Comparison of ENCODE assay signal across 13 cellular contexts in genomic region chr16:16120044-16120381, GRCh38.
DNase-seq lines count a peak whose midpoint lies in the region; ATAC-seq and TF ChIP-seq lines count a peak whose summit lies in the region.
"Had no signal": no experiment of that assay in that cellular context is flagged by ENCODE, and none has a peak within 500 bp of the region (broad histone marks: within the 10 kb centered on the region; RNA-seq: fewer than 3 reads in every experiment).

No MANE protein-coding gene starts in this region.

- peaks cover 15% of the 10 kb centered on the region for H3K9me3 Mint-ChIP-seq in activated T-cell treated with anti-CD3 and anti-CD28 coated beads, Interleukin-2, amount 50 U/mL, for 24 hours
- peaks cover 5 to 13% of the 10 kb centered on the region in 2 donors for H3K9me3 Mint-ChIP-seq in stimulated activated naive B cell treated with anti-CD40 and anti-IgM and Interleukin-4, amounts not matched to agents 10 μg/mL and 1 μg/mL and 100 μg/mL, for 72 hours

- H3K4me1 Mint-ChIP-seq in activated T-cell treated with anti-CD3 and anti-CD28 coated beads, Interleukin-2, amount 50 U/mL, for 24 hours (ENCODE audit: low read depth) = no peaks in the 10 kb centered on the region
- H3K4me1 Mint-ChIP-seq in stimulated activated naive B cell treated with anti-CD40 and anti-IgM and Interleukin-4, amounts not matched to agents 10 μg/mL and 1 μg/mL and 100 μg/mL, for 72 hours = no peaks in the 10 kb centered on the region

- H3K36me3 ChIP-seq in esophagus squamous epithelium (peaks cover 29 to 100% (median 31%) of the 10 kb centered on the region in 3 donors), tibial artery (peaks cover 60 to 86% (median 62%) of the 10 kb centered on the region in 3 donors)

- no peak for DNase-seq in activated T-cell treated with anti-CD3 and anti-CD28 coated beads, Interleukin-2, amount 50 U/mL, for 24 hours
- DNase-seq in activated T-cell treated with anti-CD3 and anti-CD28 coated beads, Interleukin-2, amount 50 U/mL, for 48 hours = no peak
- DNase-seq in NCI-H2196 (lab: John Stamatoyannopoulos, UW; ENCODE audit: unreplicated experiment) (peak; percentile 91), esophagus squamous epithelium (lab: John Stamatoyannopoulos, UW) (no peak), EL (no peak), tibial artery (no peak)
- DNase-seq in stimulated activated naive B cell treated with anti-CD40 and anti-IgM and Interleukin-4, amounts not matched to agents 10 μg/mL and 1 μg/mL and 100 μg/mL, for 72 hours = no peak
- DNase-seq in activated CD8-positive, alpha-beta memory T cell treated with anti-CD3 and anti-CD28 coated beads, Interleukin-2, amount 50 U/mL, for 4 hours = no peak
- DNase-seq: activated CD4-positive, CD25-positive, alpha-beta regulatory T cell treated with anti-CD3 and anti-CD28 coated beads, Interleukin-2, amount 50 U/mL, for 72 hours; activated T-cell treated with anti-CD3 and anti-CD28 coated beads for 4 hours; NCI-H1436; stimulated activated CD8-positive, alpha-beta memory T cell treated with anti-CD3 and anti-CD28 coated beads, Interleukin-4, amount 100 ng/mL, for 48 hours; SW 1271 had no signal

- no peaks in the 10 kb centered on the region for H3K27me3 Mint-ChIP-seq in activated T-cell treated with anti-CD3 and anti-CD28 coated beads, Interleukin-2, amount 50 U/mL, for 24 hours
- no peaks in the 10 kb centered on the region for H3K27me3 Mint-ChIP-seq in stimulated activated naive B cell treated with anti-CD40 and anti-IgM and Interleukin-4, amounts not matched to agents 10 μg/mL and 1 μg/mL and 100 μg/mL, for 72 hours

- intact Hi-C loops in esophagus squamous epithelium (cut with DNase I) (no loop called here), tibial artery (cut with DNase I; ENCODE audit: low total_unique reads) (loop anchor here (5.0 to 10.0 kb wide), 2 partner anchors 243 to 355 kb away; no protein-coding TSS in a partner anchor)

- H3K27ac ChIP-seq in esophagus squamous epithelium = peak overlapping the region; percentile 15 to 61 (median 22)
- no peak overlapping the region for H3K27ac ChIP-seq in tibial artery

- no peak for TF ChIP-seq CTCF in esophagus squamous epithelium (IDR thresholded peaks at IDR 0.05)
- no peak for TF ChIP-seq CTCF in tibial artery (IDR thresholded peaks at IDR 0.05)

- H3K27ac Mint-ChIP-seq in activated T-cell treated with anti-CD3 and anti-CD28 coated beads, Interleukin-2, amount 50 U/mL, for 24 hours = peak overlapping the region; percentile 84
- H3K27ac Mint-ChIP-seq in stimulated activated naive B cell treated with anti-CD40 and anti-IgM and Interleukin-4, amounts not matched to agents 10 μg/mL and 1 μg/mL and 100 μg/mL, for 72 hours = peak overlapping the region; percentile 32

- no peak overlapping the region for H3K4me3 ChIP-seq in esophagus squamous epithelium
- H3K4me3 ChIP-seq in tibial artery = no peak overlapping the region

- 65 to 88% methylated on average over 6 to 8 of the region's 8 CpGs for WGBS in esophagus squamous epithelium, 2 donors

- H3K27me3 ChIP-seq in esophagus squamous epithelium (no peaks in the 10 kb centered on the region), tibial artery (no peaks in the 10 kb centered on the region)

- no peak overlapping the region for H3K4me3 Mint-ChIP-seq in activated T-cell treated with anti-CD3 and anti-CD28 coated beads, Interleukin-2, amount 50 U/mL, for 24 hours
- no peak overlapping the region for H3K4me3 Mint-ChIP-seq in stimulated activated naive B cell treated with anti-CD40 and anti-IgM and Interleukin-4, amounts not matched to agents 10 μg/mL and 1 μg/mL and 100 μg/mL, for 72 hours

- no peak for ATAC-seq in stimulated activated naive B cell treated with anti-CD40 and anti-IgM and Interleukin-4, amounts not matched to agents 10 μg/mL and 1 μg/mL and 100 μg/mL, for 72 hours (replicated peaks)

- peaks cover 0 to 12% (median 0%) of the 10 kb centered on the region in 3 donors for H3K4me1 ChIP-seq in esophagus squamous epithelium
- H3K4me1 ChIP-seq in tibial artery = peaks cover 0 to 4% (median 0%) of the 10 kb centered on the region in 4 donors

- peaks cover 98% of the 10 kb centered on the region for H3K36me3 Mint-ChIP-seq in activated T-cell treated with anti-CD3 and anti-CD28 coated beads, Interleukin-2, amount 50 U/mL, for 24 hours (ENCODE audit: low read depth)
- H3K36me3 Mint-ChIP-seq in stimulated activated naive B cell treated with anti-CD40 and anti-IgM and Interleukin-4, amounts not matched to agents 10 μg/mL and 1 μg/mL and 100 μg/mL, for 72 hours = peaks cover 75 to 90% of the 10 kb centered on the region in 2 donors

- peaks cover 0 to 21% (median 5%) of the 10 kb centered on the region in 3 donors for H3K9me3 ChIP-seq in esophagus squamous epithelium
- peaks cover 0 to 7% (median 4%) of the 10 kb centered on the region in 3 donors for H3K9me3 ChIP-seq in tibial artery

- no peak for TF ChIP-seq POLR2A in esophagus squamous epithelium (IDR thresholded peaks at IDR 0.05)

Comparison
In these comparisons a context has a peak if more than half of its experiments do, and no peak if none do; other contexts are left out.
1. H3K27ac ChIP-seq: peak in esophagus squamous epithelium (4 of 4); none in tibial artery (0 of 2).